Comparison of ENCODE assay signal across 10 cellular contexts in genomic region chr5:58094031-58094430, GRCh38.
A peak's percentile ranks its signal among the peaks of the same experiment; 100 is the strongest.
DNase-seq lines count a peak whose midpoint lies in the region; ATAC-seq and TF ChIP-seq lines count a peak whose summit lies in the region.
"Had no signal": no experiment of that assay in that cellular context is flagged by ENCODE, and none has a peak within 500 bp of the region (broad histone marks: within the 10 kb centered on the region; RNA-seq: fewer than 3 reads in every experiment).

No MANE protein-coding gene starts in this region.

- ATAC-seq in GM19452 (IDR thresholded peaks at IDR 0.05; ENCODE audit: unreplicated experiment) (peak; percentile 55), foreskin keratinocyte (peak; percentile 99)

- H3K27ac ChIP-seq in foreskin keratinocyte: no peak overlapping the region

- H3K4me1 ChIP-seq in foreskin keratinocyte: peaks cover 4% of the 10 kb centered on the region

- DNase-seq in EL (peak; percentile 68), RPMI7951 (ENCODE audit: low read depth) (peak; percentile 91), foreskin keratinocyte (peak; percentile 86 to 95), SHP77 (lab: John Stamatoyannopoulos, UW) (no peak), erythroblast (lab: John Stamatoyannopoulos, UW) (no peak), ecto neural progenitor cell (ENCODE audit: low spot score) (no peak)
- DNase-seq: activated naive CD8-positive, alpha-beta T cell treated with anti-CD3 and anti-CD28 coated beads, Interleukin-2, amount 10 ng/mL, durations not matched to agents 7 days and 5 days; CD4-positive, alpha-beta memory T cell; substantia nigra had no signal

- no peak for TF ChIP-seq POLR2A in erythroblast (IDR thresholded peaks at IDR 0.05; ENCODE audit: low read length)

- H3K27me3 ChIP-seq in foreskin keratinocyte: no peaks in the 10 kb centered on the region

- TF ChIP-seq CTCF in foreskin keratinocyte (conservative IDR thresholded peaks at IDR 0.05): no peak

Comparison
In these comparisons a context has a peak if more than half of its experiments do, and no peak if none do; other contexts are left out.
1. DNase-seq: peak in EL (single experiment), RPMI7951 (single experiment) and foreskin keratinocyte (2 of 2); none in SHP77 (0 of 2), erythroblast (0 of 2) and ecto neural progenitor cell (single experiment).